ENCODE assay signal across 1 cellular context in the genomic region with DNA sequence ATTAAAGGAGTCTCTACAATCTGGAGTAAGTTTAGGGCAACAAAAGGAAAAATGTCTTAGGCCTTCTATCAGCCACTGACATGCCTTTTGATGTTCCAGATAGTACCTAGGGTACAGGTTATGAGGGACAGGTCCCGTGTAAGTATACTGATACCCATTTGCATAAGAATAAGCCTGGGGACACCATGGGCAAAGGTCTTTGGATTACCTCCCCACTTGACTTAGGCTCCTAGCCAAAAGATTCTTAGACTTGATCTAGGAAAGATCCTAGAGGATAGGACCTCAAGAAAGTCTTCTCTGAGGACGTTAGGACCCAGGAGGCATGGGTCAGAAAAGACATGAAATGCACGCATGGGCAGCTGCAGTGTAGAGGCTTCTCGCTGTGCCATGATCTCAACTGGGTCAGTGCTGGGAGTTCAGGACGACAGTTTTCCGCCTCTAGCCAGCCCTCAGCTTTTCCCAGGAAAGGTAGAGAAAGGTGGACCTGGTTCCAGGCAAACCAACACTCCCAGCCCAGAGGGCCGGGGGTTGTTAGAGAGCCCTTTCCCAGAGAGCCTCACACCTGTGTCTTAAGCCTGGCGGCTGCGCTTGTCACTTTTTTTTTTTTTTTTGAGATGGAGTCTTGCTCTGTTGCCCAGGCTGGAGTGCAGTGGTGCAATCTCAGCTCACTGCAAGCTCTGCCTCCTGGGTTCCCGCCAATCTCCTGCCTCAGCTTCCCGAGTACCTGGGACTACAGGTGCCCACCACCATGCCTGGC.
TF ChIP-seq lines count a peak whose summit lies in the region.

No MANE protein-coding gene starts in this region.

TF ChIP-seq in GM12878, 131 proteins besides CTCF, POLR2A, EP300 and RAD21:
- TF ChIP-seq, protein P1, sequence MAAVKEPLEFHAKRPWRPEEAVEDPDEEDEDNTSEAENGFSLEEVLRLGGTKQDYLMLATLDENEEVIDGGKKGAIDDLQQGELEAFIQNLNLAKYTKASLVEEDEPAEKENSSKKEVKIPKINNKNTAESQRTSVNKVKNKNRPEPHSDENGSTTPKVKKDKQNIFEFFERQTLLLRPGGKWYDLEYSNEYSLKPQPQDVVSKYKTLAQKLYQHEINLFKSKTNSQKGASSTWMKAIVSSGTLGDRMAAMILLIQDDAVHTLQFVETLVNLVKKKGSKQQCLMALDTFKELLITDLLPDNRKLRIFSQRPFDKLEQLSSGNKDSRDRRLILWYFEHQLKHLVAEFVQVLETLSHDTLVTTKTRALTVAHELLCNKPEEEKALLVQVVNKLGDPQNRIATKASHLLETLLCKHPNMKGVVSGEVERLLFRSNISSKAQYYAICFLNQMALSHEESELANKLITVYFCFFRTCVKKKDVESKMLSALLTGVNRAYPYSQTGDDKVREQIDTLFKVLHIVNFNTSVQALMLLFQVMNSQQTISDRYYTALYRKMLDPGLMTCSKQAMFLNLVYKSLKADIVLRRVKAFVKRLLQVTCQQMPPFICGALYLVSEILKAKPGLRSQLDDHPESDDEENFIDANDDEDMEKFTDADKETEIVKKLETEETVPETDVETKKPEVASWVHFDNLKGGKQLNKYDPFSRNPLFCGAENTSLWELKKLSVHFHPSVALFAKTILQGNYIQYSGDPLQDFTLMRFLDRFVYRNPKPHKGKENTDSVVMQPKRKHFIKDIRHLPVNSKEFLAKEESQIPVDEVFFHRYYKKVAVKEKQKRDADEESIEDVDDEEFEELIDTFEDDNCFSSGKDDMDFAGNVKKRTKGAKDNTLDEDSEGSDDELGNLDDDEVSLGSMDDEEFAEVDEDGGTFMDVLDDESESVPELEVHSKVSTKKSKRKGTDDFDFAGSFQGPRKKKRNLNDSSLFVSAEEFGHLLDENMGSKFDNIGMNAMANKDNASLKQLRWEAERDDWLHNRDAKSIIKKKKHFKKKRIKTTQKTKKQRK (IDR thresholded peaks at IDR 0.05; ENCODE audit: low read depth, low read length) = no peak
- TF ChIP-seq, protein P2, sequence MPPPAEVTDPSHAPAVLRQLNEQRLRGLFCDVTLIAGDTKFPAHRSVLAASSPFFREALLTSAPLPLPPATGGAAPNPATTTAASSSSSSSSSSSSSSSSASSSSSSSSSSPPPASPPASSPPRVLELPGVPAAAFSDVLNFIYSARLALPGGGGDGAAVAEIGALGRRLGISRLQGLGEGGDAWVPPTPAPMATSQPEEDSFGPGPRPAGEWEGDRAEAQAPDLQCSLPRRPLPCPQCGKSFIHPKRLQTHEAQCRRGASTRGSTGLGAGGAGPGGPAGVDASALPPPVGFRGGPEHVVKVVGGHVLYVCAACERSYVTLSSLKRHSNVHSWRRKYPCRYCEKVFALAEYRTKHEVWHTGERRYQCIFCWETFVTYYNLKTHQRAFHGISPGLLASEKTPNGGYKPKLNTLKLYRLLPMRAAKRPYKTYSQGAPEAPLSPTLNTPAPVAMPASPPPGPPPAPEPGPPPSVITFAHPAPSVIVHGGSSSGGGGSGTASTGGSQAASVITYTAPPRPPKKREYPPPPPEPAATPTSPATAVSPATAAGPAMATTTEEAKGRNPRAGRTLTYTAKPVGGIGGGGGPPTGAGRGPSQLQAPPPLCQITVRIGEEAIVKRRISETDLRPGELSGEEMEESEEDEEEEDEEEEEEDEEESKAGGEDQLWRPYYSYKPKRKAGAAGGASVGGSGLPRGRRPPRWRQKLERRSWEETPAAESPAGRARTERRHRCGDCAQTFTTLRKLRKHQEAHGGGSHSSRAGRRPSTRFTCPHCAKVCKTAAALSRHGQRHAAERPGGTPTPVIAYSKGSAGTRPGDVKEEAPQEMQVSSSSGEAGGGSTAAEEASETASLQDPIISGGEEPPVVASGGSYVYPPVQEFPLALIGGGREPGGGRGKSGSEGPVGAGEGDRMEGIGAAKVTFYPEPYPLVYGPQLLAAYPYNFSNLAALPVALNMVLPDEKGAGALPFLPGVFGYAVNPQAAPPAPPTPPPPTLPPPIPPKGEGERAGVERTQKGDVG (CRISPR knock-in tag; IDR thresholded peaks at IDR 0.05) = no peak
- no peak for TF ChIP-seq ETV6 (conservative IDR thresholded peaks at IDR 0.05 in 1 of 2, IDR thresholded peaks at IDR 0.05 in 1 of 2; ENCODE audit: borderline replicate concordance in 1 of 2, low read depth in 1 of 2)
TF ChIP-seq in GM12878: peak in this region for 0.
